Comparison of ENCODE assay signal across 20 cellular contexts in genomic region chr7:115146148-115146547, GRCh38.
DNase-seq lines count a peak whose midpoint lies in the region; ATAC-seq and TF ChIP-seq lines count a peak whose summit lies in the region.
"Had no signal": no experiment of that assay in that cellular context is flagged by ENCODE, and none has a peak within 500 bp of the region (broad histone marks: within the 10 kb centered on the region; RNA-seq: fewer than 3 reads in every experiment).

No MANE protein-coding gene starts in this region.

- H3K27me3 ChIP-seq in adipocyte (replicated peaks; ENCODE audit: control insufficient read depth, insufficient read depth, low read length) (no peaks in the 10 kb centered on the region), upper lobe of right lung (no peaks in the 10 kb centered on the region)
- H3K27me3 ChIP-seq in naive thymus-derived CD4-positive, alpha-beta T cell (ENCODE audit: control insufficient read depth in 2 of 2, insufficient read depth in 2 of 2, low read length in 2 of 2), result no peaks in the 10 kb centered on the region
- H3K27me3 ChIP-seq: ovary, suprapubic skin had no signal

- no peaks in the 10 kb centered on the region for H3K9me3 Mint-ChIP-seq in naive thymus-derived CD8-positive, alpha-beta T cell
- peaks cover 0 to 2% (median 0%) of the 10 kb centered on the region in 11 donors for H3K9me3 Mint-ChIP-seq in naive thymus-derived CD4-positive, alpha-beta T cell
- H3K9me3 Mint-ChIP-seq: activated T-helper 2 cell treated with anti-CD3 and anti-CD28 coated beads, Interferon-gamma antibody, Interleukin-2, Interleukin-4, amounts not matched to agents 10 μg/mL and 5 μg/mL and 100 μg/mL, durations not matched to agents 14 hours and 24 hours and 36 hours; central memory CD8-positive, alpha-beta T cell; WTC11 had no signal

- DNase-seq in NCI-H1048 (lab: John Stamatoyannopoulos, UW) (peak; percentile 94), adipocyte (ENCODE audit: low read depth) (peak; percentile 5), left lobe of liver (ENCODE audit: low spot score) (no peak), upper lobe of right lung (no peak), hypothalamus (lab: John Stamatoyannopoulos, UW) (no peak)
- DNase-seq in naive thymus-derived CD8-positive, alpha-beta T cell, result no peak
- no peak for DNase-seq in naive thymus-derived CD4-positive, alpha-beta T cell
- DNase-seq: C1 segment of cervical spinal cord; DMS153; effector memory CD4-positive, alpha-beta T cell; NCI-H1436 treated with DMSO at 0.1 percent for 48 hours; NCI-H345; ovary; SIG-M5; stimulated activated CD4-positive, alpha-beta T cell treated with anti-CD3 and anti-CD28 coated beads, Interleukin-4, amount 100 ng/mL, for 4 hours; stimulated activated CD8-positive, alpha-beta memory T cell treated with anti-CD3 and anti-CD28 coated beads, Interleukin-4, amount 100 ng/mL, for 48 hours had no signal

- POLR2A ChIA-PET in naive thymus-derived CD8-positive, alpha-beta T cell (lab: Charles Lee), result no interaction called here
- POLR2A ChIA-PET in naive thymus-derived CD4-positive, alpha-beta T cell (lab: Charles Lee), result no interaction called here

- H3K4me1 ChIP-seq in adipocyte (ENCODE audit: control insufficient read depth, insufficient read depth, low read length), result peaks cover 16% of the 10 kb centered on the region
- H3K4me1 ChIP-seq in upper lobe of right lung, result peaks cover 11% of the 10 kb centered on the region
- no peaks in the 10 kb centered on the region for H3K4me1 ChIP-seq in naive thymus-derived CD4-positive, alpha-beta T cell (ENCODE audit: control insufficient read depth in 2 of 2, insufficient read depth in 2 of 2, low read length in 2 of 2)

- CTCF ChIA-PET in naive thymus-derived CD4-positive, alpha-beta T cell (lab: Charles Lee), result no interaction called here

- H3K36me3 ChIP-seq in adipocyte (ENCODE audit: control insufficient read depth, insufficient read depth, low read length, severe bottlenecking), result no peaks in the 10 kb centered on the region
- H3K36me3 ChIP-seq in upper lobe of right lung, result no peaks in the 10 kb centered on the region
- no peaks in the 10 kb centered on the region for H3K36me3 ChIP-seq in naive thymus-derived CD4-positive, alpha-beta T cell (ENCODE audit: control insufficient read depth in 2 of 3, insufficient read depth in 3 of 3, low read length in 3 of 3)
- H3K36me3 ChIP-seq: ovary, suprapubic skin had no signal

- no peaks in the 10 kb centered on the region for H3K9me3 ChIP-seq in adipocyte (ENCODE audit: control insufficient read depth, low read length)
- no peaks in the 10 kb centered on the region for H3K9me3 ChIP-seq in upper lobe of right lung
- H3K9me3 ChIP-seq in naive thymus-derived CD4-positive, alpha-beta T cell (ENCODE audit: control insufficient read depth in 2 of 3, low read length in 3 of 3), result no peaks in the 10 kb centered on the region
- H3K9me3 ChIP-seq: ovary, suprapubic skin had no signal

- intact Hi-C loops in upper lobe of right lung (cut with DNase I), result no loop called here
- intact Hi-C loops in naive thymus-derived CD4-positive, alpha-beta T cell (cut with micrococcal nuclease), result no loop called here

- H3K4me1 Mint-ChIP-seq in naive thymus-derived CD8-positive, alpha-beta T cell, result peaks cover 0 to 2% (median 0%) of the 10 kb centered on the region in 4 donors
- peaks cover 0 to 5% (median 0%) of the 10 kb centered on the region in 7 donors for H3K4me1 Mint-ChIP-seq in naive thymus-derived CD4-positive, alpha-beta T cell
- H3K4me1 Mint-ChIP-seq: central memory CD8-positive, alpha-beta T cell had no signal

- ATAC-seq in left lobe of liver (peak; percentile 21), upper lobe of right lung (peak; percentile 76)
- no peak for ATAC-seq in naive thymus-derived CD8-positive, alpha-beta T cell
- no peak for ATAC-seq in naive thymus-derived CD4-positive, alpha-beta T cell
- ATAC-seq: WTC11 had no signal

- peaks cover 0 to 2% (median 0%) of the 10 kb centered on the region in 5 donors for H3K27me3 Mint-ChIP-seq in naive thymus-derived CD8-positive, alpha-beta T cell
- peaks cover 0 to 6% (median 0%) of the 10 kb centered on the region in 5 donors for H3K27me3 Mint-ChIP-seq in naive thymus-derived CD4-positive, alpha-beta T cell

- no peaks in the 10 kb centered on the region for H3K36me3 Mint-ChIP-seq in naive thymus-derived CD8-positive, alpha-beta T cell
- H3K36me3 Mint-ChIP-seq in naive thymus-derived CD4-positive, alpha-beta T cell, result no peaks in the 10 kb centered on the region
- H3K36me3 Mint-ChIP-seq: WTC11 had no signal

- H3K27ac ChIP-seq in upper lobe of right lung, result no peak overlapping the region
- no peak overlapping the region for H3K27ac ChIP-seq in naive thymus-derived CD4-positive, alpha-beta T cell (ENCODE audit: low read depth, low read length)
- H3K27ac ChIP-seq: ovary, suprapubic skin had no signal

- no peak overlapping the region for H3K27ac Mint-ChIP-seq in naive thymus-derived CD8-positive, alpha-beta T cell
- H3K27ac Mint-ChIP-seq in naive thymus-derived CD4-positive, alpha-beta T cell, result no peak overlapping the region
- H3K27ac Mint-ChIP-seq: activated T-helper 2 cell treated with anti-CD3 and anti-CD28 coated beads, Interferon-gamma antibody, Interleukin-2, Interleukin-4, amounts not matched to agents 10 μg/mL and 5 μg/mL and 100 μg/mL, durations not matched to agents 14 hours and 24 hours and 36 hours; WTC11 had no signal

- no peak for TF ChIP-seq CTCF in upper lobe of right lung (IDR thresholded peaks at IDR 0.05)

- no peak overlapping the region for H3K4me3 Mint-ChIP-seq in naive thymus-derived CD8-positive, alpha-beta T cell
- no peak overlapping the region for H3K4me3 Mint-ChIP-seq in naive thymus-derived CD4-positive, alpha-beta T cell
- H3K4me3 Mint-ChIP-seq: central memory CD8-positive, alpha-beta T cell; WTC11 had no signal

- peak overlapping the region; percentile 51 for H3K4me3 ChIP-seq in adipocyte (ENCODE audit: low read length)
- H3K4me3 ChIP-seq in upper lobe of right lung, result no peak overlapping the region
- H3K4me3 ChIP-seq in naive thymus-derived CD4-positive, alpha-beta T cell (ENCODE audit: low read length), result no peak overlapping the region
- H3K4me3 ChIP-seq: ovary, suprapubic skin had no signal

- H3K9ac ChIP-seq in adipocyte (ENCODE audit: low read length), result peak overlapping the region; percentile 65

Comparison
In these comparisons a context has a peak if more than half of its experiments do, and no peak if none do; other contexts are left out.
1. DNase-seq: peak in NCI-H1048 (single experiment) and adipocyte (single experiment); none in left lobe of liver (single experiment), upper lobe of right lung (single experiment), naive thymus-derived CD8-positive, alpha-beta T cell (0 of 10), hypothalamus (0 of 51) and naive thymus-derived CD4-positive, alpha-beta T cell (0 of 9).
2. ATAC-seq: peak in left lobe of liver (single experiment) and upper lobe of right lung (single experiment); none in naive thymus-derived CD8-positive, alpha-beta T cell (0 of 2) and naive thymus-derived CD4-positive, alpha-beta T cell (single experiment).